ENCODE assay signal across 20 cellular contexts in the genomic region with DNA sequence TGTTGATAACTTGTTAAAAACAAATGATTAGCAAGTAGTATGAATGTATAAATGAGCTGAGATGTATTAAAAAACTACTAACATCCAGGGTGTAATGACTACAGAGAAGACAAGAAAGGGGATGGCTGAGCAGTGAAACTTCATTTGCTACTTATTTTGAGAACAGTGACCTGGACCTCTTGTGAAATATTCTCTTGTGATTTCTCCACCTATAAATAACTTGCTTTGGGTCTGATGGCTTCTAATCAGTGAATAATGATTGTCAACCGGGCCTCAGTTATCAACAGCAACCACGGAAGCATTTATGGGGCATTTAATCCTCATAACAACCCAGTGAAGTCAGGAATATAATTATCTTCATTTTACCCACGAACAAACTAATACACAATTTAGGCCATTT.
"Had no signal": no experiment of that assay in that cellular context is flagged by ENCODE, and none has a peak within 500 bp of the region (broad histone marks: within the 10 kb centered on the region; RNA-seq: fewer than 3 reads in every experiment).

No MANE protein-coding gene starts in this region.

- DNase-seq: cerebellar nuclear complex; esophagus squamous epithelium; foreskin keratinocyte; head of caudate nucleus; hypothalamus; kidney glomerular epithelial cell; left lung; naive thymus-derived CD4-positive, alpha-beta T cell; nephron progenitor cell; retina; sigmoid colon; small intestine; stimulated activated CD4-positive, alpha-beta T cell treated with anti-CD3 and anti-CD28 coated beads, Interleukin-4, amount 100 ng/mL, for 1 hour; stimulated activated CD8-positive, alpha-beta memory T cell treated with anti-CD3 and anti-CD28 coated beads, Interleukin-4, amount 100 ng/mL, for 48 hours; tibial artery; upper lobe of right lung had no signal

- H3K27ac ChIP-seq: esophagus squamous epithelium, foreskin keratinocyte, left lung, parathyroid adenoma, prostate gland, upper lobe of right lung, vagina had no signal

- H2AFZ ChIP-seq: parathyroid adenoma had no signal

- ATAC-seq: foreskin keratinocyte; left lung; naive thymus-derived CD4-positive, alpha-beta T cell; stimulated activated memory B cell treated with anti-CD40 and anti-IgM and Interleukin-4, amounts not matched to agents 10 μg/mL and 1 μg/mL and 100 μg/mL, for 72 hours; upper lobe of right lung had no signal

- H3K4me1 ChIP-seq: esophagus squamous epithelium, foreskin keratinocyte, left lung, parathyroid adenoma, prostate gland, upper lobe of right lung, vagina had no signal

- H3K4me3 ChIP-seq: esophagus squamous epithelium, left lung, prostate gland, sigmoid colon, tibial artery, upper lobe of right lung, vagina had no signal

- H3K9ac ChIP-seq: parathyroid adenoma had no signal

- H3K9me3 ChIP-seq: esophagus squamous epithelium, left lung, prostate gland, sigmoid colon, tibial artery, upper lobe of right lung, vagina had no signal

- H3K36me3 ChIP-seq: esophagus squamous epithelium, left lung, prostate gland, sigmoid colon, tibial artery, upper lobe of right lung, vagina had no signal

- H3K27me3 ChIP-seq: esophagus squamous epithelium, foreskin keratinocyte, left lung, sigmoid colon, tibial artery, upper lobe of right lung, vagina had no signal
